39 cellular contexts compared by ENCODE assay signal in genomic region chr11:126886085-126886484, GRCh38.
"Had no signal": no experiment of that assay in that cellular context is flagged by ENCODE, and none has a peak within 500 bp of the region (broad histone marks: within the 10 kb centered on the region; RNA-seq: fewer than 3 reads in every experiment).

No MANE protein-coding gene starts in this region.

- H3K9me3 ChIP-seq: adrenal gland, ascending aorta, body of pancreas, breast epithelium had no signal

- H3K27ac Mint-ChIP-seq: activated naive CD4-positive, alpha-beta T cell treated with anti-CD3 and anti-CD28 coated beads for 36 hours; activated naive CD4-positive, alpha-beta T cell treated with anti-CD3 and anti-CD28 coated beads, Interleukin-2, amount 10 ng/mL, durations not matched to agents 7 days and 5 days; activated naive CD4-positive, alpha-beta T cell treated with anti-CD3 and anti-CD28 coated beads, Interleukin-2, amount 50 U/mL, for 24 hours; activated naive CD4-positive, alpha-beta T cell treated with anti-CD3 and anti-CD28 coated beads, Interleukin-2, amount 50 U/mL, for 72 hours; activated naive CD8-positive, alpha-beta T cell; activated naive CD8-positive, alpha-beta T cell treated with anti-CD3 and anti-CD28 coated beads for 36 hours; activated naive CD8-positive, alpha-beta T cell treated with anti-CD3 and anti-CD28 coated beads, Interleukin-2, amount 10 ng/mL, durations not matched to agents 7 days and 5 days; activated naive CD8-positive, alpha-beta T cell treated with anti-CD3 and anti-CD28 coated beads, Interleukin-2, amount 50 U/mL, for 24 hours; activated T-cell treated with anti-CD3 and anti-CD28 coated beads, Interleukin-2, amount 50 U/mL, for 24 hours; activated T-cell treated with anti-CD3 and anti-CD28 coated beads, Interleukin-2, amount 50 U/mL, for 72 hours; activated T-helper 1 cell treated with anti-CD3 and anti-CD28 coated beads, Interleukin-12 subunit alpha, Interleukin-12 subunit beta, Interleukin-2, Interleukin-4 antibody, amounts not matched to agents 30 ng/mL and 10 ng/mL and 1 ng/mL, durations not matched to agents 14 hours and 24 hours and 36 hours; activated T-helper 17 cell treated with anti-CD3 and anti-CD28 coated beads, Interleukin-2, amount 50 U/mL, for 72 hours; activated T-helper 2 cell treated with anti-CD3 and anti-CD28 coated beads, Interferon-gamma antibody, Interleukin-2, Interleukin-4, amounts not matched to agents 10 μg/mL and 5 μg/mL and 100 μg/mL, durations not matched to agents 14 hours and 24 hours and 36 hours; brain had no signal

- H3K4me1 ChIP-seq: adrenal gland, ascending aorta, body of pancreas, breast epithelium had no signal

- H3K9me3 Mint-ChIP-seq: activated naive CD4-positive, alpha-beta T cell treated with anti-CD3 and anti-CD28 coated beads for 36 hours; activated naive CD4-positive, alpha-beta T cell treated with anti-CD3 and anti-CD28 coated beads, Interleukin-2, amount 10 ng/mL, durations not matched to agents 7 days and 5 days; activated naive CD4-positive, alpha-beta T cell treated with anti-CD3 and anti-CD28 coated beads, Interleukin-2, amount 50 U/mL, for 24 hours; activated naive CD4-positive, alpha-beta T cell treated with anti-CD3 and anti-CD28 coated beads, Interleukin-2, amount 50 U/mL, for 72 hours; activated naive CD8-positive, alpha-beta T cell treated with anti-CD3 and anti-CD28 coated beads for 36 hours; activated naive CD8-positive, alpha-beta T cell treated with anti-CD3 and anti-CD28 coated beads, Interleukin-2, amount 10 ng/mL, durations not matched to agents 7 days and 5 days; activated naive CD8-positive, alpha-beta T cell treated with anti-CD3 and anti-CD28 coated beads, Interleukin-2, amount 50 U/mL, for 24 hours; activated T-cell treated with anti-CD3 and anti-CD28 coated beads, Interleukin-2, amount 50 U/mL, for 24 hours; activated T-cell treated with anti-CD3 and anti-CD28 coated beads, Interleukin-2, amount 50 U/mL, for 4 hours; activated T-cell treated with anti-CD3 and anti-CD28 coated beads, Interleukin-2, amount 50 U/mL, for 72 hours; activated T-helper 1 cell treated with anti-CD3 and anti-CD28 coated beads, Interleukin-12 subunit alpha, Interleukin-12 subunit beta, Interleukin-2, Interleukin-4 antibody, amounts not matched to agents 30 ng/mL and 10 ng/mL and 1 ng/mL, durations not matched to agents 14 hours and 24 hours and 36 hours; activated T-helper 17 cell treated with anti-CD3 and anti-CD28 coated beads, Interleukin-2, amount 50 U/mL, for 72 hours; activated T-helper 2 cell treated with anti-CD3 and anti-CD28 coated beads, Interferon-gamma antibody, Interleukin-2, Interleukin-4, amounts not matched to agents 10 μg/mL and 5 μg/mL and 100 μg/mL, durations not matched to agents 14 hours and 24 hours and 36 hours; brain; central memory CD8-positive, alpha-beta T cell had no signal

- H3K4me1 Mint-ChIP-seq: activated naive CD4-positive, alpha-beta T cell treated with anti-CD3 and anti-CD28 coated beads, Interleukin-2, amount 10 ng/mL, durations not matched to agents 7 days and 5 days; activated naive CD4-positive, alpha-beta T cell treated with anti-CD3 and anti-CD28 coated beads, Interleukin-2, amount 50 U/mL, for 24 hours; activated naive CD8-positive, alpha-beta T cell treated with anti-CD3 and anti-CD28 coated beads for 36 hours; activated naive CD8-positive, alpha-beta T cell treated with anti-CD3 and anti-CD28 coated beads, Interleukin-2, amount 10 ng/mL, durations not matched to agents 7 days and 5 days; activated naive CD8-positive, alpha-beta T cell treated with anti-CD3 and anti-CD28 coated beads, Interleukin-2, amount 50 U/mL, for 24 hours; activated T-helper 17 cell treated with anti-CD3 and anti-CD28 coated beads, Interleukin-2, amount 50 U/mL, for 72 hours; central memory CD8-positive, alpha-beta T cell had no signal

- H3K27ac ChIP-seq: adrenal gland, ascending aorta, body of pancreas, brain microvascular endothelial cell, breast epithelium, cardiac muscle cell had no signal

- H3K27me3 Mint-ChIP-seq: activated naive CD4-positive, alpha-beta T cell treated with anti-CD3 and anti-CD28 coated beads, Interleukin-2, amount 10 ng/mL, durations not matched to agents 7 days and 5 days; activated naive CD4-positive, alpha-beta T cell treated with anti-CD3 and anti-CD28 coated beads, Interleukin-2, amount 50 U/mL, for 24 hours; activated naive CD8-positive, alpha-beta T cell treated with anti-CD3 and anti-CD28 coated beads, Interleukin-2, amount 10 ng/mL, durations not matched to agents 7 days and 5 days; activated T-cell treated with anti-CD3 and anti-CD28 coated beads, Interleukin-2, amount 50 U/mL, for 24 hours had no signal

- DNase-seq: activated effector memory CD4-positive, alpha-beta T cell treated with anti-CD3 and anti-CD28 coated beads, Interleukin-2, amount 50 U/mL, for 16 hours; activated effector memory CD4-positive, alpha-beta T cell treated with Interleukin-2 at 50 U/mL for 16 hours; activated gamma-delta T cell; activated gamma-delta T cell treated with Interleukin-2 at 50 U/mL for 16 hours; activated naive CD4-positive, alpha-beta T cell; activated naive CD4-positive, alpha-beta T cell treated with anti-CD3 and anti-CD28 coated beads for 36 hours; activated naive CD4-positive, alpha-beta T cell treated with anti-CD3 and anti-CD28 coated beads, Interleukin-2, amount 10 ng/mL, durations not matched to agents 7 days and 5 days; activated naive CD4-positive, alpha-beta T cell treated with anti-CD3 and anti-CD28 coated beads, Interleukin-2, amount 50 U/mL, for 16 hours; activated naive CD4-positive, alpha-beta T cell treated with Interleukin-2 at 50 U/mL for 16 hours; activated naive CD8-positive, alpha-beta T cell treated with anti-CD3 and anti-CD28 coated beads for 36 hours; activated naive CD8-positive, alpha-beta T cell treated with anti-CD3 and anti-CD28 coated beads, Interleukin-2, amount 10 ng/mL, durations not matched to agents 7 days and 5 days; activated naive CD8-positive, alpha-beta T cell treated with anti-CD3 and anti-CD28 coated beads, Interleukin-2, amount 50 U/mL, for 24 hours; activated T-cell treated with anti-CD3 and anti-CD28 coated beads for 4 hours; activated T-cell treated with anti-CD3 and anti-CD28 coated beads, Interleukin-2, amount 50 U/mL, for 1 hour; activated T-cell treated with anti-CD3 and anti-CD28 coated beads, Interleukin-2, amount 50 U/mL, for 24 hours; activated T-cell treated with anti-CD3 and anti-CD28 coated beads, Interleukin-2, amount 50 U/mL, for 4 hours; activated T-cell treated with anti-CD3 and anti-CD28 coated beads, Interleukin-2, amount 50 U/mL, for 48 hours; activated T-cell treated with anti-CD3 and anti-CD28 coated beads, Interleukin-2, amount 50 U/mL, for 72 hours; adrenal gland; amniotic stem cell; anterior cingulate cortex; aorta; body of pancreas; brain microvascular endothelial cell; caudate nucleus; central memory CD4-positive, alpha-beta T cell; cerebellar nuclear complex had no signal

- ATAC-seq: activated naive CD4-positive, alpha-beta T cell treated with anti-CD3 and anti-CD28 coated beads, Interleukin-2, amount 50 U/mL, for 72 hours; activated naive CD8-positive, alpha-beta T cell treated with anti-CD3 and anti-CD28 coated beads, Interleukin-2, amount 50 U/mL, for 24 hours; activated T-cell treated with anti-CD3 and anti-CD28 coated beads, Interleukin-2, amount 50 U/mL, for 4 hours; activated T-cell treated with anti-CD3 and anti-CD28 coated beads, Interleukin-2, amount 50 U/mL, for 72 hours; activated T-helper 17 cell treated with anti-CD3 and anti-CD28 coated beads, Interleukin-2, amount 50 U/mL, for 72 hours; body of pancreas had no signal

- H3K4me3 ChIP-seq: adrenal gland, ascending aorta, body of pancreas, breast epithelium, cardiac muscle cell had no signal

- H3K36me3 Mint-ChIP-seq: activated naive CD4-positive, alpha-beta T cell treated with anti-CD3 and anti-CD28 coated beads, Interleukin-2, amount 10 ng/mL, durations not matched to agents 7 days and 5 days; activated naive CD4-positive, alpha-beta T cell treated with anti-CD3 and anti-CD28 coated beads, Interleukin-2, amount 50 U/mL, for 24 hours; activated naive CD4-positive, alpha-beta T cell treated with anti-CD3 and anti-CD28 coated beads, Interleukin-2, amount 50 U/mL, for 72 hours; activated naive CD8-positive, alpha-beta T cell; activated naive CD8-positive, alpha-beta T cell treated with anti-CD3 and anti-CD28 coated beads for 36 hours; activated naive CD8-positive, alpha-beta T cell treated with anti-CD3 and anti-CD28 coated beads, Interleukin-2, amount 10 ng/mL, durations not matched to agents 7 days and 5 days; brain had no signal

- FAIRE-seq: bronchial epithelial cell had no signal

- H3K27me3 ChIP-seq: adrenal gland, ascending aorta, body of pancreas, brain microvascular endothelial cell, breast epithelium had no signal

- H3K4me3 Mint-ChIP-seq: activated naive CD4-positive, alpha-beta T cell treated with anti-CD3 and anti-CD28 coated beads for 36 hours; activated naive CD4-positive, alpha-beta T cell treated with anti-CD3 and anti-CD28 coated beads, Interleukin-2, amount 10 ng/mL, durations not matched to agents 7 days and 5 days; activated naive CD4-positive, alpha-beta T cell treated with anti-CD3 and anti-CD28 coated beads, Interleukin-2, amount 50 U/mL, for 24 hours; activated naive CD8-positive, alpha-beta T cell; activated naive CD8-positive, alpha-beta T cell treated with anti-CD3 and anti-CD28 coated beads for 36 hours; activated naive CD8-positive, alpha-beta T cell treated with anti-CD3 and anti-CD28 coated beads, Interleukin-2, amount 10 ng/mL, durations not matched to agents 7 days and 5 days; activated naive CD8-positive, alpha-beta T cell treated with anti-CD3 and anti-CD28 coated beads, Interleukin-2, amount 50 U/mL, for 24 hours; activated T-cell treated with anti-CD3 and anti-CD28 coated beads, Interleukin-2, amount 50 U/mL, for 24 hours; activated T-cell treated with anti-CD3 and anti-CD28 coated beads, Interleukin-2, amount 50 U/mL, for 4 hours; activated T-cell treated with anti-CD3 and anti-CD28 coated beads, Interleukin-2, amount 50 U/mL, for 72 hours; activated T-helper 1 cell treated with anti-CD3 and anti-CD28 coated beads, Interleukin-12 subunit alpha, Interleukin-12 subunit beta, Interleukin-2, Interleukin-4 antibody, amounts not matched to agents 30 ng/mL and 10 ng/mL and 1 ng/mL, durations not matched to agents 14 hours and 24 hours and 36 hours; activated T-helper 17 cell treated with anti-CD3 and anti-CD28 coated beads, Interleukin-2, amount 50 U/mL, for 72 hours; brain; central memory CD8-positive, alpha-beta T cell had no signal

- H3K36me3 ChIP-seq: adrenal gland, ascending aorta, brain microvascular endothelial cell, breast epithelium, cardiac muscle cell had no signal
